ENCODE assay signal across 25 cellular contexts in the genomic region with DNA sequence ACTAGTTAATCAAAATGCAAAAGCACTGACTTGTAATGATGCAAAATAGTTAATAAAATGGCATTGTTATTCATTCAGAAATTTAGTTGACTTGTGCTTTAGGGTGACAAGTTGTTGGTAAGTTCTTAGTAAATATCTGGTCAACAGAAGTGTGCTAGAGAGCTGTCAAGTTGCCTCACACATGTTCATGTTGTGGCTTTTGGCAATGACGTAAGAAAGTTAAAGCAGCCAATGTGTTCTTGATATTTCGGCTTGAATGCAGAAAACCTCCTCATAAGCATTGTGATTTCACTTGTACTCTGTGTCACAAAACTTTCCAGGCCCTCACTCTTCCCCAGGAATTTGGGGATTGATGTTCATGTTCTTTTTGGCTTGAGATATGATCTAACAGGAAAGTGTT.
DNase-seq lines count a peak whose midpoint lies in the region; ATAC-seq, FAIRE-seq and TF ChIP-seq lines count a peak whose summit lies in the region.
"Had no signal": no experiment of that assay in that cellular context is flagged by ENCODE, and none has a peak within 500 bp of the region (broad histone marks: within the 10 kb centered on the region; RNA-seq: fewer than 3 reads in every experiment).

No MANE protein-coding gene starts in this region.

- FAIRE-seq in HepG2 (lab: Jason Lieb, UNC) = no peak
- FAIRE-seq: D721Med, GM18507, H1 had no signal

- no peak for TF ChIP-seq RAD21 in HepG2 (CRISPR knock-in tag; IDR thresholded peaks at IDR 0.05)

- TF ChIP-seq CTCF in HepG2 (CRISPR knock-in tag; IDR thresholded peaks at IDR 0.05) (no peak), right lobe of liver (IDR thresholded peaks at IDR 0.05) (no peak), choroid plexus epithelial cell (conservative IDR thresholded peaks at IDR 0.05; ENCODE audit: low read depth, low read length) (no peak), WTC11 (IDR thresholded peaks at IDR 0.05) (no peak), esophagus muscularis mucosa (IDR thresholded peaks at IDR 0.05) (no peak)

- BruUV-seq in HepG2 (replicated peaks; lab: Mats Ljungman, UMichigan) = no TSS peak

- H3K4me1 Mint-ChIP-seq in WTC11 = no peaks in the 10 kb centered on the region

- no peaks in the 10 kb centered on the region for H3K27me3 ChIP-seq in HepG2 (ENCODE audit: control insufficient read depth in 1 of 2, insufficient read depth in 2 of 2, low read length in 2 of 2)
- no peaks in the 10 kb centered on the region for H3K27me3 ChIP-seq in right lobe of liver
- H3K27me3 ChIP-seq in esophagus muscularis mucosa = no peaks in the 10 kb centered on the region
- H3K27me3 ChIP-seq: BLaER1 treated with 17β-estradiol and CSF1 and Interleukin-3, amounts not matched to agents 10 nM and 100 nM; SJCRH30 had no signal

- no peak overlapping the region for H3K4me2 ChIP-seq in HepG2 (ENCODE audit: low read depth, low read length)
- H3K4me2 ChIP-seq: BLaER1 treated with 17β-estradiol and CSF1 and Interleukin-3, amounts not matched to agents 10 nM and 100 nM; PC-9 had no signal

- H3K9me3 Mint-ChIP-seq in WTC11 = 0 out of 2 replicates have a peak, but pooled peaks cover 3% of the 10 kb centered on the region

- no peaks in the 10 kb centered on the region for H4K20me1 ChIP-seq in HepG2 (ENCODE audit: insufficient read depth, low read length)
- H4K20me1 ChIP-seq: BLaER1 treated with 17β-estradiol and CSF1 and Interleukin-3, amounts not matched to agents 10 nM and 100 nM had no signal

- H3K4me3 ChIP-seq in HepG2 (replicated peaks in 1 of 3; ENCODE audit: insufficient read depth in 1 of 3, low read depth in 2 of 3, low read length in 3 of 3) (no peak overlapping the region), right lobe of liver (no peak overlapping the region), choroid plexus epithelial cell (ENCODE audit: low read depth, low read length) (no peak overlapping the region), esophagus muscularis mucosa (no peak overlapping the region)
- H3K4me3 ChIP-seq: BLaER1 treated with 17β-estradiol and CSF1 and Interleukin-3, amounts not matched to agents 10 nM and 100 nM; PC-9; SJCRH30 had no signal

- H3K79me2 ChIP-seq in HepG2 (ENCODE audit: insufficient read depth, low read length) = no peaks in the 10 kb centered on the region

- no peak overlapping the region for H2AFZ ChIP-seq in HepG2 (ENCODE audit: low read length)
- H2AFZ ChIP-seq: PC-9 had no signal

- no peak overlapping the region for H3K27ac Mint-ChIP-seq in WTC11
- H3K27ac Mint-ChIP-seq: CD4-positive, alpha-beta T cell had no signal

- H3K27ac ChIP-seq in HepG2 (ENCODE audit: extremely low read length, insufficient read depth, low read length) (no peak overlapping the region), right lobe of liver (no peak overlapping the region), esophagus muscularis mucosa (replicated peaks in 1 of 4) (no peak overlapping the region)
- H3K27ac ChIP-seq: BLaER1 treated with 17β-estradiol and CSF1 and Interleukin-3, amounts not matched to agents 10 nM and 100 nM; HL-60; PC-9; SJCRH30 had no signal

- no peak overlapping the region for H3K9ac ChIP-seq in HepG2 (ENCODE audit: insufficient read depth, low read depth, low read length)
- H3K9ac ChIP-seq: BLaER1 treated with 17β-estradiol and CSF1 and Interleukin-3, amounts not matched to agents 10 nM and 100 nM had no signal

- intact Hi-C loops in HepG2 (cut with micrococcal nuclease; ENCODE audit: unreplicated experiment) = no loop called here
- intact Hi-C loops in right lobe of liver (cut with DNase I) = no loop called here
- intact Hi-C loops in esophagus muscularis mucosa (cut with DNase I) = no loop called here

- H3K27me3 Mint-ChIP-seq in WTC11 (ENCODE audit: low read depth) = no peaks in the 10 kb centered on the region
- H3K27me3 Mint-ChIP-seq: CD4-positive, alpha-beta T cell had no signal

- CTCF ChIA-PET in HepG2 (lab: Yijun Ruan, JAX; ENCODE audit: low intra/inter-chr PET ratio, low total read pairs) = no interaction called here
- CTCF ChIA-PET in WTC11 (lab: Charles Lee) = no interaction called here

- no peaks in the 10 kb centered on the region for H3K36me3 Mint-ChIP-seq in WTC11

- no peaks in the 10 kb centered on the region for H3K36me3 ChIP-seq in HepG2 (replicated peaks in 1 of 2; ENCODE audit: control insufficient read depth in 1 of 2, insufficient read depth in 2 of 2, low read length in 2 of 2)
- H3K36me3 ChIP-seq in right lobe of liver = no peaks in the 10 kb centered on the region
- H3K36me3 ChIP-seq in esophagus muscularis mucosa = no peaks in the 10 kb centered on the region
- H3K36me3 ChIP-seq: BLaER1 treated with 17β-estradiol and CSF1 and Interleukin-3, amounts not matched to agents 10 nM and 100 nM; SJCRH30 had no signal

- TF ChIP-seq POLR2A in HepG2 (IDR thresholded peaks at IDR 0.05; ENCODE audit: insufficient read depth in 1 of 2, low read depth in 2 of 2, low read length in 2 of 2) (no peak), right lobe of liver (IDR thresholded peaks at IDR 0.05) (no peak), esophagus muscularis mucosa (IDR thresholded peaks at IDR 0.05; ENCODE audit: low read depth) (no peak)

- POLR2A ChIA-PET in HepG2 (lab: Yijun Ruan, JAX) = no interaction called here
- POLR2A ChIA-PET in WTC11 (lab: Charles Lee) = no interaction called here

- no peaks in the 10 kb centered on the region for H3K9me3 ChIP-seq in HepG2 (ENCODE audit: low read length)
- no peaks in the 10 kb centered on the region for H3K9me3 ChIP-seq in right lobe of liver
- no peaks in the 10 kb centered on the region for H3K9me3 ChIP-seq in esophagus muscularis mucosa
- H3K9me3 ChIP-seq: SJCRH30 had no signal

- TF ChIP-seq EP300 in HepG2 (IDR thresholded peaks at IDR 0.05; ENCODE audit: low read depth in 2 of 2, low read length in 2 of 2) (no peak), HepG2 (CRISPR knock-in tag; IDR thresholded peaks at IDR 0.05; ENCODE audit: borderline replicate concordance) (no peak), esophagus muscularis mucosa (IDR thresholded peaks at IDR 0.05) (no peak)

- H3K4me3 Mint-ChIP-seq in WTC11 = no peak overlapping the region
- H3K4me3 Mint-ChIP-seq: CD4-positive, alpha-beta T cell had no signal

- no peak for DNase-seq in HepG2 (ENCODE audit: low spot score)
- DNase-seq in right lobe of liver = no peak
- peak; percentile 21 for DNase-seq in SKM-1 (lab: John Stamatoyannopoulos, UW; ENCODE audit: unreplicated experiment)
- peak; percentile 1 for DNase-seq in choroid plexus epithelial cell (ENCODE audit: low read depth)
- peak; percentile 2 for DNase-seq in stromal cell of bone marrow (ENCODE audit: low read depth)
- no peak for DNase-seq in WTC11 (ENCODE audit: low spot score)
- DNase-seq in esophagus muscularis mucosa (ENCODE audit: extremely low spot score) = no peak
- DNase-seq: 8988T; ACHN; CD4-positive, alpha-beta T cell; Karpas-422; NCI-H2029; NCI-H446; NCI-H526; NCI-H82; PC-9; SJCRH30 had no signal

- no peak for ATAC-seq in HepG2
- no peak for ATAC-seq in right lobe of liver
- no peak for ATAC-seq in WTC11
- no peak for ATAC-seq in GM18867 (IDR thresholded peaks at IDR 0.05; ENCODE audit: unreplicated experiment)
- ATAC-seq: HCT116, Right ventricle myocardium inferior had no signal

- in situ Hi-C loops in HepG2 (cut with HindIII; ENCODE audit: extremely low pct_ligation_motif_present, low pct_unique_long_range_greater_than_20kb) = no loop called here

- no peaks in the 10 kb centered on the region for H3K4me1 ChIP-seq in HepG2 (ENCODE audit: insufficient read depth, low read length)
- H3K4me1 ChIP-seq in right lobe of liver = no peaks in the 10 kb centered on the region
- no peaks in the 10 kb centered on the region for H3K4me1 ChIP-seq in esophagus muscularis mucosa
- H3K4me1 ChIP-seq: SJCRH30 had no signal

- 4% methylated on average over 2 of the region's 2 CpGs for WGBS in HepG2 (ENCODE audit: low lambda C conversion rate)
- 43% methylated on average over 1 of the region's 2 CpGs for WGBS in right lobe of liver (ENCODE audit: insufficient coverage, low coverage, low lambda C conversion rate, missing lambda C conversion rate)
- 83% methylated on average over 2 of the region's 2 CpGs for WGBS in esophagus muscularis mucosa

TF ChIP-seq in HepG2, 621 proteins besides CTCF, POLR2A, EP300 and RAD21 (continues in another document):
- peak; percentile 27 for TF ChIP-seq CREB1 (IDR thresholded peaks at IDR 0.05)
- no peak for TF ChIP-seq CREB1 (CRISPR knock-in tag; IDR thresholded peaks at IDR 0.05)
- peak; percentile 3; the same call in 1 of the 2 replicates for TF ChIP-seq ATF7 (IDR thresholded peaks at IDR 0.05)
- TF ChIP-seq ATF7 (CRISPR knock-in tag; IDR thresholded peaks at IDR 0.05) = no peak
- TF ChIP-seq, protein P1, sequence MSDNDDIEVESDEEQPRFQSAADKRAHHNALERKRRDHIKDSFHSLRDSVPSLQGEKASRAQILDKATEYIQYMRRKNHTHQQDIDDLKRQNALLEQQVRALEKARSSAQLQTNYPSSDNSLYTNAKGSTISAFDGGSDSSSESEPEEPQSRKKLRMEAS (IDR thresholded peaks at IDR 0.05) = no peak
- TF ChIP-seq XBP1 (CRISPR knock-in tag; IDR thresholded peaks at IDR 0.05) = no peak
- no peak for TF ChIP-seq SCMH1 (CRISPR knock-in tag; IDR thresholded peaks at IDR 0.05; ENCODE audit: borderline replicate concordance)
- no peak for TF ChIP-seq ZNF83 (CRISPR knock-in tag; IDR thresholded peaks at IDR 0.05; ENCODE audit: borderline replicate concordance)
- TF ChIP-seq HES4 (CRISPR knock-in tag; IDR thresholded peaks at IDR 0.05; ENCODE audit: borderline replicate concordance) = no peak

TF ChIP-seq in WTC11, 78 proteins besides CTCF, POLR2A, EP300 and RAD21 (continues in another document):
- TF ChIP-seq SMAD4 (CRISPR knock-in tag; IDR thresholded peaks at IDR 0.05) = no peak

Comparison
In these comparisons a context has a peak if more than half of its experiments do, and no peak if none do; other contexts are left out.
1. DNase-seq: peak in SKM-1 (single experiment), choroid plexus epithelial cell (single experiment) and stromal cell of bone marrow (single experiment); none in HepG2 (single experiment), right lobe of liver (0 of 3), WTC11 (single experiment) and esophagus muscularis mucosa (single experiment).